Comparison of ENCODE assay signal across 1 cellular context in the genomic region with DNA sequence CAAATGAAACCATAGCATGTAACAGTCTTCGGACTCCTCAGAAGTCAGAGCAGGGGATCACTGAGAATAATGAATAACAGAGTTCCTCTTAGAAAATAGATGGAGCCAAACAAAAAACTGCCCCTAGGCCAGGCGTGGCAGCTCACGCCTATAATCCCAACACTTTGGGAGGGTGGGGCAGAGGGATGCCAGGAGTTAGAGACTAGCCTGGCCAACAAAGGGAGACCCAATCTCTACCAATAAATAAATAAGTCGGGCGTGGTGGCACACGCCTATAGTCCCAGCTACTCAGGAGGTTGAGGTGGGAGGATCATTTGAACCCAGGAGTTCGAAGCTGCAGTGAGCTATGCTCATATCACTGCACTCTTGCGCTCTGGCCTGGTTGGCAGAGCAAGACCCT.
TF ChIP-seq lines count a peak whose summit lies in the region.

No MANE protein-coding gene starts in this region.

TF ChIP-seq in HEK293, 187 proteins besides CTCF, POLR2A, EP300 and RAD21 (continued from another document):
- TF ChIP-seq MEIS1 (CRISPR knock-in tag; IDR thresholded peaks at IDR 0.05; ENCODE audit: borderline replicate concordance) (no peak), ZNF571 (tag by site-specific recombination; IDR thresholded peaks at IDR 0.05) (no peak)
TF ChIP-seq in HEK293: peak in this region for 1.
